ENCODE assay signal across 1 cellular context in genomic region chr6:160691617-160692016, GRCh38.
A peak's percentile ranks its signal among the peaks of the same experiment; 100 is the strongest.
TF ChIP-seq lines count a peak whose summit lies in the region.

No MANE protein-coding gene starts in this region.

TF ChIP-seq in K562, 482 proteins besides CTCF, POLR2A, EP300 and RAD21 (continued from another document):
- no peak for TF ChIP-seq ETS1 (conservative IDR thresholded peaks at IDR 0.05; ENCODE audit: control insufficient read depth, low read depth, low read length)
- TF ChIP-seq, protein P1, sequence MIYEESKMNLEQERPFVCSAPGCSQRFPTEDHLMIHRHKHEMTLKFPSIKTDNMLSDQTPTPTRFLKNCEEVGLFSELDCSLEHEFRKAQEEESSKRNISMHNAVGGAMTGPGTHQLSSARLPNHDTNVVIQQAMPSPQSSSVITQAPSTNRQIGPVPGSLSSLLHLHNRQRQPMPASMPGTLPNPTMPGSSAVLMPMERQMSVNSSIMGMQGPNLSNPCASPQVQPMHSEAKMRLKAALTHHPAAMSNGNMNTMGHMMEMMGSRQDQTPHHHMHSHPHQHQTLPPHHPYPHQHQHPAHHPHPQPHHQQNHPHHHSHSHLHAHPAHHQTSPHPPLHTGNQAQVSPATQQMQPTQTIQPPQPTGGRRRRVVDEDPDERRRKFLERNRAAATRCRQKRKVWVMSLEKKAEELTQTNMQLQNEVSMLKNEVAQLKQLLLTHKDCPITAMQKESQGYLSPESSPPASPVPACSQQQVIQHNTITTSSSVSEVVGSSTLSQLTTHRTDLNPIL (CRISPR knock-in tag; IDR thresholded peaks at IDR 0.05) = no peak
- TF ChIP-seq, protein P2, sequence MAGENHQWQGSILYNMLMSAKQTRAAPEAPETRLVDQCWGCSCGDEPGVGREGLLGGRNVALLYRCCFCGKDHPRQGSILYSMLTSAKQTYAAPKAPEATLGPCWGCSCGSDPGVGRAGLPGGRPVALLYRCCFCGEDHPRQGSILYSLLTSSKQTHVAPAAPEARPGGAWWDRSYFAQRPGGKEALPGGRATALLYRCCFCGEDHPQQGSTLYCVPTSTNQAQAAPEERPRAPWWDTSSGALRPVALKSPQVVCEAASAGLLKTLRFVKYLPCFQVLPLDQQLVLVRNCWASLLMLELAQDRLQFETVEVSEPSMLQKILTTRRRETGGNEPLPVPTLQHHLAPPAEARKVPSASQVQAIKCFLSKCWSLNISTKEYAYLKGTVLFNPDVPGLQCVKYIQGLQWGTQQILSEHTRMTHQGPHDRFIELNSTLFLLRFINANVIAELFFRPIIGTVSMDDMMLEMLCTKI (IDR thresholded peaks at IDR 0.05; ENCODE audit: partially characterized antibody) = no peak
- no peak for TF ChIP-seq HDAC2 (IDR thresholded peaks at IDR 0.05)
- no peak for TF ChIP-seq SRF (CRISPR knock-in tag; IDR thresholded peaks at IDR 0.05)
- no peak for TF ChIP-seq ZNF830 (CRISPR knock-in tag; IDR thresholded peaks at IDR 0.05)
- TF ChIP-seq RBM22 (IDR thresholded peaks at IDR 0.05; ENCODE audit: low read depth, low read length, poor library complexity, severe bottlenecking) = no peak
- TF ChIP-seq ZNF586 (CRISPR knock-in tag; conservative IDR thresholded peaks at IDR 0.05) = no peak
- TF ChIP-seq ZNF133 (CRISPR knock-in tag; IDR thresholded peaks at IDR 0.05) = no peak
- no peak for TF ChIP-seq HDAC3 (IDR thresholded peaks at IDR 0.05; ENCODE audit: borderline replicate concordance, partially characterized antibody)
- TF ChIP-seq, protein P3, sequence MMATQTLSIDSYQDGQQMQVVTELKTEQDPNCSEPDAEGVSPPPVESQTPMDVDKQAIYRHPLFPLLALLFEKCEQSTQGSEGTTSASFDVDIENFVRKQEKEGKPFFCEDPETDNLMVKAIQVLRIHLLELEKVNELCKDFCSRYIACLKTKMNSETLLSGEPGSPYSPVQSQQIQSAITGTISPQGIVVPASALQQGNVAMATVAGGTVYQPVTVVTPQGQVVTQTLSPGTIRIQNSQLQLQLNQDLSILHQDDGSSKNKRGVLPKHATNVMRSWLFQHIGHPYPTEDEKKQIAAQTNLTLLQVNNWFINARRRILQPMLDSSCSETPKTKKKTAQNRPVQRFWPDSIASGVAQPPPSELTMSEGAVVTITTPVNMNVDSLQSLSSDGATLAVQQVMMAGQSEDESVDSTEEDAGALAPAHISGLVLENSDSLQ (IDR thresholded peaks at IDR 0.05) = peak; percentile 80
